ENCODE assay signal across 9 cellular contexts in genomic region chr5:13472834-13473233, GRCh38.
"Had no signal": no experiment of that assay in that cellular context is flagged by ENCODE, and none has a peak within 500 bp of the region (broad histone marks: within the 10 kb centered on the region; RNA-seq: fewer than 3 reads in every experiment).

No MANE protein-coding gene starts in this region.

- H3K4me3 ChIP-seq: GM23248, GM23338, HAP-1 had no signal

- H3K9ac ChIP-seq: GM23248 had no signal

- DNase-seq: GM23248, GOT3, H9, HCEC 1CT, HFFc6 had no signal

- H3K4me2 ChIP-seq: GM23338 had no signal

- H3K9me3 ChIP-seq: HAP-1 had no signal

- H3K36me3 ChIP-seq: HAP-1 had no signal

- H3K4me1 ChIP-seq: HAP-1 had no signal

- H2AFZ ChIP-seq: GM23248, GM23338 had no signal

- H3K27ac ChIP-seq: GM23248 had no signal

- FAIRE-seq: H1, H54 had no signal
